2 cellular contexts compared by ENCODE assay signal in genomic region chr16:62764572-62764971, GRCh38.
TF ChIP-seq lines count a peak whose summit lies in the region.

No MANE protein-coding gene starts in this region.

TF ChIP-seq in HepG2, 621 proteins besides CTCF, POLR2A, EP300 and RAD21 (continued from another document):
- TF ChIP-seq MAFK (conservative IDR thresholded peaks at IDR 0.05 in 1 of 2, IDR thresholded peaks at IDR 0.05 in 1 of 2; ENCODE audit: low read length in 2 of 2): peak; percentile 55 to 75
- TF ChIP-seq TBP (CRISPR knock-in tag; IDR thresholded peaks at IDR 0.05): no peak

TF ChIP-seq in A549, 52 proteins besides CTCF, POLR2A, EP300 and RAD21:
- TF ChIP-seq, protein P1, sequence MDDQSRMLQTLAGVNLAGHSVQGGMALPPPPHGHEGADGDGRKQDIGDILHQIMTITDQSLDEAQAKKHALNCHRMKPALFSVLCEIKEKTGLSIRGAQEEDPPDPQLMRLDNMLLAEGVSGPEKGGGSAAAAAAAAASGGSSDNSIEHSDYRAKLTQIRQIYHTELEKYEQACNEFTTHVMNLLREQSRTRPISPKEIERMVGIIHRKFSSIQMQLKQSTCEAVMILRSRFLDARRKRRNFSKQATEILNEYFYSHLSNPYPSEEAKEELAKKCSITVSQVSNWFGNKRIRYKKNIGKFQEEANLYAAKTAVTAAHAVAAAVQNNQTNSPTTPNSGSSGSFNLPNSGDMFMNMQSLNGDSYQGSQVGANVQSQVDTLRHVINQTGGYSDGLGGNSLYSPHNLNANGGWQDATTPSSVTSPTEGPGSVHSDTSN (IDR thresholded peaks at IDR 0.05): no peak
- no peak for TF ChIP-seq ZC3H11A (IDR thresholded peaks at IDR 0.05)
- TF ChIP-seq TFCP2L1 (CRISPR knock-in tag; IDR thresholded peaks at IDR 0.05): no peak
- TF ChIP-seq MAFK (IDR thresholded peaks at IDR 0.05; ENCODE audit: partially characterized antibody): peak; percentile 30
- TF ChIP-seq HOXB13 (CRISPR knock-in tag; IDR thresholded peaks at IDR 0.05; ENCODE audit: low read depth): no peak
- TF ChIP-seq HOXA7 (CRISPR knock-in tag; IDR thresholded peaks at IDR 0.05): no peak
- TF ChIP-seq GATA3 (IDR thresholded peaks at IDR 0.05; ENCODE audit: borderline replicate concordance): no peak
